In the genomic region with DNA sequence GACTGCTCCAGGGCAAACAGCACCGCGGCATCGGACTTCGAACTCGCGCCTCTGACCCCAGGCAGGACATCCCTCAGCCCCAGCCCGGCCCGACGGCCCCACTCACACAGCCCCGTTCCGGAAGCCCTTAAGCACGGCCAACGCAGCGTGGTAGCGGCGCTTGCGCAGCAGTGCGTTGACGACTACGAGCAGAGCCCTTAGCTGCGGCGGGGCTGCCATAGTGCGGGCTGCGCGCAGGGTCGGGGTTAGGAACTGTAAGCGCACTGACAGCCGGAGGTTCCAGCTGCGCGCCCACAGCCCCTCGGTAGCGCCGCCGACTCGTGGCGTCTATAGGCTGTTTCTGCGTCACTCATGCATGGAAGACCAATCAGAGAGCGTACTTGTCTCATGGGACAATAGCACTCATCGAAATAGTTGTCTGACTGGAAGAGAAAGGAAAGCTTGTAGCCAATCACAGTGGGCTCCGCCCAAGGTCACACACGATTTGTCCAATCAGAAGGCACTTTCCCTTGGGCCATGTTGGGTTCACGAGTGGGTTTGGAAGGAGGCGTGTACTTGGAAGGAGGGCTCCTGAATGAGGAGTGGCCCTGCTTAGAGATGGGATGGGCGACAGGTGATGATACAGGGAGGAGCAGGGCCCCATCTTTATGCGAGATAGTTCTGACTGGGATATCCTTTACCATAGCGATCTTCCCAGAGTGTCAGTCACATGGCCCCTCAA, we compare ENCODE assay signal across 8 cellular contexts. TPM values are rescaled to one million over a fixed set of nuclear protein-coding genes. Genes with fewer than 3 reads are reported as not detected.
DNase-seq lines count a peak whose midpoint lies in the region; TF ChIP-seq lines count a peak whose summit lies in the region.

TSS of gene PXMP4 (minus strand) at position 322 of the 721 bp plus-strand sequence. CDS start at position 219, 103 bp downstream.

- peak within 1 kb of the TSS; percentile 86 for H3K27ac Mint-ChIP-seq in activated naive CD8-positive, alpha-beta T cell
- peak within 1 kb of the TSS; percentile 93 for H3K27ac Mint-ChIP-seq in glutamatergic neuron (ENCODE audit: unreplicated experiment)

- H3K79me2 ChIP-seq in osteoblast (ENCODE audit: insufficient read depth, low read length): peaks cover 7% of the 10 kb centered on the region

- H3K36me3 ChIP-seq in osteoblast (ENCODE audit: insufficient read depth, low read length) (no peaks in the 10 kb centered on the region), thymus (ENCODE audit: control insufficient read depth, insufficient read depth) (no peaks in the 10 kb centered on the region)

- H3K9me3 Mint-ChIP-seq in activated naive CD8-positive, alpha-beta T cell (ENCODE audit: low read depth): no peaks in the 10 kb centered on the region
- H3K9me3 Mint-ChIP-seq in glutamatergic neuron (ENCODE audit: unreplicated experiment): peaks cover 10% of the 10 kb centered on the region

- peak within 1 kb of the TSS; percentile 88 for H3K4me3 Mint-ChIP-seq in activated naive CD8-positive, alpha-beta T cell
- H3K4me3 Mint-ChIP-seq in glutamatergic neuron (ENCODE audit: unreplicated experiment): peak within 1 kb of the TSS; percentile 84

- H3K4me2 ChIP-seq in osteoblast (ENCODE audit: insufficient read depth, low read length): peak within 1 kb of the TSS; percentile 96

- H3K9me3 ChIP-seq in osteoblast (ENCODE audit: low read depth, low read length) (no peaks in the 10 kb centered on the region), thymus (ENCODE audit: control insufficient read depth) (no peaks in the 10 kb centered on the region)

- H3K4me1 ChIP-seq in osteoblast (ENCODE audit: insufficient read depth, low read length) (peaks cover 6% of the 10 kb centered on the region), thymus (ENCODE audit: control insufficient read depth, insufficient read depth, low read length) (peaks cover 6% of the 10 kb centered on the region)

- H3K4me3 ChIP-seq in HFF-Myc (replicated peaks; ENCODE audit: low read depth, low read length) (peak within 1 kb of the TSS; percentile 69), osteoblast (ENCODE audit: insufficient read depth, low read length) (peak within 1 kb of the TSS; percentile 88), thymus (ENCODE audit: low read length) (peak within 1 kb of the TSS; percentile 65)

- DNase-seq in GM04503 (ENCODE audit: low read depth) (peak; percentile 98), HFF-Myc (ENCODE audit: extremely low read depth, low read depth) (peak; percentile 97), NCI-H1048 (lab: John Stamatoyannopoulos, UW) (peak; percentile 67), SKM-1 treated with dmso at 0.1 percent for 144 hours (lab: John Stamatoyannopoulos, UW; ENCODE audit: unreplicated experiment) (peak; percentile 96), glutamatergic neuron (peak; percentile 87), osteoblast (ENCODE audit: insufficient read length, low spot score, missing footprints) (peak; percentile 99)

- H3K27me3 ChIP-seq in osteoblast (ENCODE audit: insufficient read depth, low read length) (no peaks in the 10 kb centered on the region), thymus (ENCODE audit: control insufficient read depth, insufficient read depth) (no peaks in the 10 kb centered on the region)

- H3K27me3 Mint-ChIP-seq in activated naive CD8-positive, alpha-beta T cell: no peaks in the 10 kb centered on the region
- H3K27me3 Mint-ChIP-seq in glutamatergic neuron (ENCODE audit: unreplicated experiment): peaks cover 9% of the 10 kb centered on the region

- H4K20me1 ChIP-seq in osteoblast (ENCODE audit: insufficient read depth, low read length): no peaks in the 10 kb centered on the region

- H3K4me1 Mint-ChIP-seq in activated naive CD8-positive, alpha-beta T cell (ENCODE audit: low read depth): peaks cover 25% of the 10 kb centered on the region
- peaks cover 5% of the 10 kb centered on the region for H3K4me1 Mint-ChIP-seq in glutamatergic neuron (ENCODE audit: low read depth, unreplicated experiment)

- 4% methylated on average over 46 of the region's 46 CpGs for WGBS in thymus

- peaks cover 2% of the 10 kb centered on the region for H3K36me3 Mint-ChIP-seq in activated naive CD8-positive, alpha-beta T cell
- H3K36me3 Mint-ChIP-seq in glutamatergic neuron (ENCODE audit: unreplicated experiment): peaks cover 4% of the 10 kb centered on the region

- TF ChIP-seq CTCF in HFF-Myc (IDR thresholded peaks at IDR 0.05; ENCODE audit: low read depth, low read length, missing control alignments) (no peak), glutamatergic neuron (IDR thresholded peaks at IDR 0.05; ENCODE audit: partially characterized antibody, unreplicated experiment) (no peak), osteoblast (IDR thresholded peaks at IDR 0.05; ENCODE audit: extremely low read depth, low read depth, low read length) (no peak)

- H2AFZ ChIP-seq in osteoblast (ENCODE audit: low read length): peak within 1 kb of the TSS; percentile 97

- H3K27ac ChIP-seq in osteoblast (ENCODE audit: low read depth, low read length) (peak within 1 kb of the TSS; percentile 64), thymus (ENCODE audit: low read depth) (peak within 1 kb of the TSS; percentile 90)

RNA-seq across cellular contexts. Expression of gene PXMP4, which starts in this region (rescaled TPM):
- 9.4 TPM for total RNA-seq in glutamatergic neuron (ENCODE audit: unreplicated experiment)
- total RNA-seq in osteoblast: 5.1 and 6.5 TPM in 2 replicates
- 4.0 TPM for polyA plus RNA-seq in thymus

Comparison
In these comparisons a context has a peak if more than half of its experiments do, and no peak if none do; other contexts are left out.
1. Peak in every context shown above with its lines: DNase-seq, H3K4me3 ChIP-seq and H3K27ac ChIP-seq.